Comparison of ENCODE assay signal across 2 cellular contexts in the genomic region with DNA sequence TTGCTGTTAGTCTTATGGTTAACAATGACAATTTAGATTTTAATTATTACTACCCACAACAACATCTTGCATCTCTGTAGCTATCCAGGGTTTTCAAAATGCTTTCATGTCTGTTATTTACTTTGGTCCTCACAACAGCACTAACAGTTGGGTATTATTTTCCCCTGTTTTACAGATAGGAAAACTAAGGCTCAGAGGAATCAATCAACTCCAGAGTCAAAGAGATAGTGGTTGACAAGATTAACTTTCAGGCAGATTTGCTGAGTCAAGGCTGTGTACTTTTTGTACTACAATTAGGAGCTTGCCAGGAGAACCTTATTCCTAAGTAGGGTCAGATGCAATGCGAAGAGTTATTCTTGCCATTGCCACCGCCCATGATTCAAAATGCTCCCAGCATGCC.
TF ChIP-seq lines count a peak whose summit lies in the region.

No MANE protein-coding gene starts in this region.

TF ChIP-seq in A549, 52 proteins besides CTCF, POLR2A, EP300 and RAD21 (continued from another document):
- TF ChIP-seq, protein P1, sequence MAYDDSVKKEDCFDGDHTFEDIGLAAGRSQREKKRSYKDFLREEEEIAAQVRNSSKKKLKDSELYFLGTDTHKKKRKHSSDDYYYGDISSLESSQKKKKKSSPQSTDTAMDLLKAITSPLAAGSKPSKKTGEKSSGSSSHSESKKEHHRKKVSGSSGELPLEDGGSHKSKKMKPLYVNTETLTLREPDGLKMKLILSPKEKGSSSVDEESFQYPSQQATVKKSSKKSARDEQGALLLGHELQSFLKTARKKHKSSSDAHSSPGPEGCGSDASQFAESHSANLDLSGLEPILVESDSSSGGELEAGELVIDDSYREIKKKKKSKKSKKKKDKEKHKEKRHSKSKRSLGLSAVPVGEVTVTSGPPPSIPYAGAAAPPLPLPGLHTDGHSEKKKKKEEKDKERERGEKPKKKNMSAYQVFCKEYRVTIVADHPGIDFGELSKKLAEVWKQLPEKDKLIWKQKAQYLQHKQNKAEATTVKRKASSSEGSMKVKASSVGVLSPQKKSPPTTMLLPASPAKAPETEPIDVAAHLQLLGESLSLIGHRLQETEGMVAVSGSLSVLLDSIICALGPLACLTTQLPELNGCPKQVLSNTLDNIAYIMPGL (CRISPR knock-in tag; IDR thresholded peaks at IDR 0.05; ENCODE audit: borderline replicate concordance): no peak
- TF ChIP-seq CHD4 (IDR thresholded peaks at IDR 0.05; ENCODE audit: borderline replicate concordance) (no peak), ZSCAN20 (CRISPR knock-in tag; IDR thresholded peaks at IDR 0.05) (no peak), FOSL2 (IDR thresholded peaks at IDR 0.05) (no peak), FOSL2 (CRISPR knock-in tag; IDR thresholded peaks at IDR 0.05) (no peak), RCOR1 (IDR thresholded peaks at IDR 0.05; ENCODE audit: low read depth, low read length) (no peak), NPAS2 (CRISPR knock-in tag; IDR thresholded peaks at IDR 0.05; ENCODE audit: borderline replicate concordance) (no peak), EHF (CRISPR knock-in tag; IDR thresholded peaks at IDR 0.05) (no peak), TP53 (CRISPR knock-in tag; IDR thresholded peaks at IDR 0.05) (no peak), SMC3 (IDR thresholded peaks at IDR 0.05) (no peak), ZNF302 (CRISPR knock-in tag; IDR thresholded peaks at IDR 0.05) (no peak), ZFP36 (IDR thresholded peaks at IDR 0.05; ENCODE audit: borderline replicate concordance, partially characterized antibody) (no peak)
- TF ChIP-seq, protein P2, sequence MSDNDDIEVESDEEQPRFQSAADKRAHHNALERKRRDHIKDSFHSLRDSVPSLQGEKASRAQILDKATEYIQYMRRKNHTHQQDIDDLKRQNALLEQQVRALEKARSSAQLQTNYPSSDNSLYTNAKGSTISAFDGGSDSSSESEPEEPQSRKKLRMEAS (IDR thresholded peaks at IDR 0.05): no peak
- TF ChIP-seq, protein P3, sequence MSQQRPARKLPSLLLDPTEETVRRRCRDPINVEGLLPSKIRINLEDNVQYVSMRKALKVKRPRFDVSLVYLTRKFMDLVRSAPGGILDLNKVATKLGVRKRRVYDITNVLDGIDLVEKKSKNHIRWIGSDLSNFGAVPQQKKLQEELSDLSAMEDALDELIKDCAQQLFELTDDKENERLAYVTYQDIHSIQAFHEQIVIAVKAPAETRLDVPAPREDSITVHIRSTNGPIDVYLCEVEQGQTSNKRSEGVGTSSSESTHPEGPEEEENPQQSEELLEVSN (IDR thresholded peaks at IDR 0.05; ENCODE audit: borderline replicate concordance, low read depth): no peak
- TF ChIP-seq, protein P4, sequence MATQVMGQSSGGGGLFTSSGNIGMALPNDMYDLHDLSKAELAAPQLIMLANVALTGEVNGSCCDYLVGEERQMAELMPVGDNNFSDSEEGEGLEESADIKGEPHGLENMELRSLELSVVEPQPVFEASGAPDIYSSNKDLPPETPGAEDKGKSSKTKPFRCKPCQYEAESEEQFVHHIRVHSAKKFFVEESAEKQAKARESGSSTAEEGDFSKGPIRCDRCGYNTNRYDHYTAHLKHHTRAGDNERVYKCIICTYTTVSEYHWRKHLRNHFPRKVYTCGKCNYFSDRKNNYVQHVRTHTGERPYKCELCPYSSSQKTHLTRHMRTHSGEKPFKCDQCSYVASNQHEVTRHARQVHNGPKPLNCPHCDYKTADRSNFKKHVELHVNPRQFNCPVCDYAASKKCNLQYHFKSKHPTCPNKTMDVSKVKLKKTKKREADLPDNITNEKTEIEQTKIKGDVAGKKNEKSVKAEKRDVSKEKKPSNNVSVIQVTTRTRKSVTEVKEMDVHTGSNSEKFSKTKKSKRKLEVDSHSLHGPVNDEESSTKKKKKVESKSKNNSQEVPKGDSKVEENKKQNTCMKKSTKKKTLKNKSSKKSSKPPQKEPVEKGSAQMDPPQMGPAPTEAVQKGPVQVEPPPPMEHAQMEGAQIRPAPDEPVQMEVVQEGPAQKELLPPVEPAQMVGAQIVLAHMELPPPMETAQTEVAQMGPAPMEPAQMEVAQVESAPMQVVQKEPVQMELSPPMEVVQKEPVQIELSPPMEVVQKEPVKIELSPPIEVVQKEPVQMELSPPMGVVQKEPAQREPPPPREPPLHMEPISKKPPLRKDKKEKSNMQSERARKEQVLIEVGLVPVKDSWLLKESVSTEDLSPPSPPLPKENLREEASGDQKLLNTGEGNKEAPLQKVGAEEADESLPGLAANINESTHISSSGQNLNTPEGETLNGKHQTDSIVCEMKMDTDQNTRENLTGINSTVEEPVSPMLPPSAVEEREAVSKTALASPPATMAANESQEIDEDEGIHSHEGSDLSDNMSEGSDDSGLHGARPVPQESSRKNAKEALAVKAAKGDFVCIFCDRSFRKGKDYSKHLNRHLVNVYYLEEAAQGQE (IDR thresholded peaks at IDR 0.05): no peak
- TF ChIP-seq, protein P5, sequence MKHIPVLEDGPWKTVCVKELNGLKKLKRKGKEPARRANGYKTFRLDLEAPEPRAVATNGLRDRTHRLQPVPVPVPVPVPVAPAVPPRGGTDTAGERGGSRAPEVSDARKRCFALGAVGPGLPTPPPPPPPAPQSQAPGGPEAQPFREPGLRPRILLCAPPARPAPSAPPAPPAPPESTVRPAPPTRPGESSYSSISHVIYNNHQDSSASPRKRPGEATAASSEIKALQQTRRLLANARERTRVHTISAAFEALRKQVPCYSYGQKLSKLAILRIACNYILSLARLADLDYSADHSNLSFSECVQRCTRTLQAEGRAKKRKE (CRISPR knock-in tag; IDR thresholded peaks at IDR 0.05; ENCODE audit: low read depth): no peak

TF ChIP-seq in K562, 482 proteins besides CTCF, POLR2A, EP300 and RAD21:
- TF ChIP-seq, protein P6, sequence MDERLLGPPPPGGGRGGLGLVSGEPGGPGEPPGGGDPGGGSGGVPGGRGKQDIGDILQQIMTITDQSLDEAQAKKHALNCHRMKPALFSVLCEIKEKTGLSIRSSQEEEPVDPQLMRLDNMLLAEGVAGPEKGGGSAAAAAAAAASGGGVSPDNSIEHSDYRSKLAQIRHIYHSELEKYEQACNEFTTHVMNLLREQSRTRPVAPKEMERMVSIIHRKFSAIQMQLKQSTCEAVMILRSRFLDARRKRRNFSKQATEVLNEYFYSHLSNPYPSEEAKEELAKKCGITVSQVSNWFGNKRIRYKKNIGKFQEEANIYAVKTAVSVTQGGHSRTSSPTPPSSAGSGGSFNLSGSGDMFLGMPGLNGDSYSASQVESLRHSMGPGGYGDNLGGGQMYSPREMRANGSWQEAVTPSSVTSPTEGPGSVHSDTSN (CRISPR knock-in tag; IDR thresholded peaks at IDR 0.05; ENCODE audit: low read depth): no peak
- TF ChIP-seq, protein P6 (tag; conservative IDR thresholded peaks at IDR 0.05; ENCODE audit: low read depth): peak; percentile 79
- TF ChIP-seq MECOM (CRISPR knock-in tag; IDR thresholded peaks at IDR 0.05) (peak; percentile 93), SIX5 (IDR thresholded peaks at IDR 0.05; ENCODE audit: borderline replicate concordance in 1 of 2, insufficient read depth in 1 of 2, low read depth in 1 of 2, low read length in 2 of 2) (no peak), MTA1 (IDR thresholded peaks at IDR 0.05; ENCODE audit: borderline replicate concordance) (no peak), NFE2 (IDR thresholded peaks at IDR 0.05; ENCODE audit: low read depth) (peak; percentile 43), MEIS2 (IDR thresholded peaks at IDR 0.05; ENCODE audit: partially characterized antibody) (peak; percentile 71)
